Comparison of ENCODE assay signal across 33 cellular contexts in the genomic region with DNA sequence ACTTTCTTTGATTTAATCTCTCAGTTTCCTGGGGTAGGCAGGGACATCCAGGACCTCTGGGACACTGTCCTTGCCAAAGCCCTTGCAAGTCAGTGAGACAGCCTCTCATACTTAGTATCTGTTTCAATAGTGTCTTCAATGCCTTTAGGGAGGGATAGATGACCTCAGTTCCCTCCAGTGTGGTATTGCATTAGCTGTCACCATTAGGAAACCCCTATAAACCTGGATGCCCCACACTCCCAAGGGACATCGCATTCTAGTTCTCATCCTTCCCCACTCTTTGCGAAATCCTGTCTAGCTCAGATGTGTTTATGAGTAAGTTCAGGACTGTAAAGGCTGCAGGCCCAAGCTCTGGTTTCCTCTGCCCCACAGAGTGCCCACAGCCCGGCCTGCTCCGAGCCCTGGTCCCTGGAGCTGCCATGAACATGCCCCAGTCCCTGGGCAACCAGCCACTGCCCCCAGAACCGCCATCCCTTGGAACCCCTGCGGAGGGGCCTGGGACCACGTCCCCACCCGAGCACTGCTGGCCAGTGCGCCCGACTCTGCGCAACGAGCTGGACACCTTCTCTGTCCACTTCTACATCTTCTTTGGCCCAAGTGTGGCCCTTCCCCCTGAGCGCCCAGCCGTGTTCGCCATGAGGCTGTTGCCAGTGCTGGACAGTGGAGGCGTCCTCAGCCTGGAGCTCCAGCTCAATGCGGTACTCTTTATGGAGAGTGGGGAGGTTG. TPM values are rescaled to one million over a fixed set of nuclear protein-coding genes. Genes with fewer than 3 reads are reported as not detected.
DNase-seq lines count a peak whose midpoint lies in the region; ATAC-seq and TF ChIP-seq lines count a peak whose summit lies in the region.
"Had no signal": no experiment of that assay in that cellular context is flagged by ENCODE, and none has a peak within 500 bp of the region (broad histone marks: within the 10 kb centered on the region; RNA-seq: fewer than 3 reads in every experiment).

No MANE protein-coding gene starts in this region.

- peaks cover 34 to 49% (median 36%) of the 10 kb centered on the region in 4 donors for H3K4me1 ChIP-seq in stomach

- H3K9me3 ChIP-seq in stomach: no peaks in the 10 kb centered on the region
- H3K9me3 ChIP-seq: gastrocnemius medialis, right atrium auricular region, tibial artery had no signal

- H3K27ac ChIP-seq in stomach: peak overlapping the region in 1 of 5 donors; percentile 82
- H3K27ac ChIP-seq: brain microvascular endothelial cell, gastrocnemius medialis, hepatocyte, right atrium auricular region, RWPE1, SK-N-MC, tibial artery, VCaP had no signal

- POLR2A ChIA-PET in activated CD8-positive, alpha-beta T cell treated with anti-CD3 and anti-CD28 coated beads for 36 hours (lab: Charles Lee): no interaction called here

- no peak for TF ChIP-seq POLR2A in stomach (IDR thresholded peaks at IDR 0.05)

- CTCF ChIA-PET in activated CD8-positive, alpha-beta T cell treated with anti-CD3 and anti-CD28 coated beads for 36 hours (lab: Charles Lee): interaction anchor here (0.6 to 1.8 kb wide), 3 partner anchors 16 to 104 kb away, joined by 3 to 5 read pairs (median 5); no protein-coding TSS in a partner anchor

- H3K4me3 ChIP-seq in foreskin fibroblast (ENCODE audit: low read depth in 1 of 2, low read length in 2 of 2): no peak overlapping the region
- no peak overlapping the region for H3K4me3 ChIP-seq in stomach
- H3K4me3 ChIP-seq: gastrocnemius medialis, GM23338, hepatocyte, K562, right atrium auricular region, SK-N-MC, tibial artery had no signal

- peaks cover 0 to 16% (median 0%) of the 10 kb centered on the region in 3 donors for H3K27me3 ChIP-seq in stomach
- H3K27me3 ChIP-seq: brain microvascular endothelial cell, gastrocnemius medialis, hepatocyte, right atrium auricular region, tibial artery had no signal

- H3K4me1 Mint-ChIP-seq in stimulated activated memory B cell treated with anti-CD40 and anti-IgM and Interleukin-4, amounts not matched to agents 10 μg/mL and 1 μg/mL and 100 μg/mL, for 72 hours: peaks cover 67% of the 10 kb centered on the region
- H3K4me1 Mint-ChIP-seq in activated CD8-positive, alpha-beta T cell treated with anti-CD3 and anti-CD28 coated beads for 36 hours (ENCODE audit: low read depth): peaks cover 26% of the 10 kb centered on the region

- intact Hi-C loops in activated CD8-positive, alpha-beta T cell treated with anti-CD3 and anti-CD28 coated beads for 36 hours (cut with micrococcal nuclease): no loop called here
- intact Hi-C loops in stomach (cut with DNase I; ENCODE audit: low total_unique reads): no loop called here

- no peak for TF ChIP-seq EP300 in stomach (IDR thresholded peaks at IDR 0.05)

- H3K36me3 ChIP-seq in stomach: peaks cover 0 to 20% (median 11%) of the 10 kb centered on the region in 4 donors
- H3K36me3 ChIP-seq: brain microvascular endothelial cell, right atrium auricular region had no signal

- no peaks in the 10 kb centered on the region for H3K36me3 Mint-ChIP-seq in stimulated activated memory B cell treated with anti-CD40 and anti-IgM and Interleukin-4, amounts not matched to agents 10 μg/mL and 1 μg/mL and 100 μg/mL, for 72 hours
- H3K36me3 Mint-ChIP-seq in activated CD8-positive, alpha-beta T cell treated with anti-CD3 and anti-CD28 coated beads for 36 hours (ENCODE audit: low read depth): no peaks in the 10 kb centered on the region
- H3K36me3 Mint-ChIP-seq: natural killer cell had no signal

- 92 to 95% (median 93%) methylated on average over 9 to 17 of the region's 17 CpGs for WGBS in stomach, 5 donors

- peak; percentile 51 for DNase-seq in GM13976 (ENCODE audit: low spot score)
- peak; percentile 38 for DNase-seq in LHCN-M2 (ENCODE audit: low read depth)
- DNase-seq in foreskin fibroblast: peak; percentile 16 to 55
- no peak for DNase-seq in activated CD8-positive, alpha-beta T cell treated with anti-CD3 and anti-CD28 coated beads for 36 hours
- no peak for DNase-seq in stomach
- no peak for DNase-seq in stimulated activated CD4-positive, alpha-beta T cell treated with anti-CD3 and anti-CD28 coated beads, Interleukin-4, amount 100 ng/mL, for 4 hours
- DNase-seq: activated CD4-positive, alpha-beta T cell treated with anti-CD3 and anti-CD28 coated beads for 48 hours; activated naive CD4-positive, alpha-beta T cell; activated T-cell treated with anti-CD3 and anti-CD28 coated beads, Interleukin-2, amount 50 U/mL, for 48 hours; brain microvascular endothelial cell; DMS53; effector CD8-positive, alpha-beta T cell; gastrocnemius medialis; GDM1; immature natural killer cell; natural killer cell; NCI-H187 treated with DMSO at 0.1 percent for 48 hours; NCI-H69; stimulated activated naive CD8-positive, alpha-beta T cell treated with anti-CD3 and anti-CD28 coated beads, Interleukin-15, amount 100 ng/mL, for 72 hours; T-helper 17 cell; tibial artery had no signal

- H3K27me3 Mint-ChIP-seq in stimulated activated memory B cell treated with anti-CD40 and anti-IgM and Interleukin-4, amounts not matched to agents 10 μg/mL and 1 μg/mL and 100 μg/mL, for 72 hours: no peaks in the 10 kb centered on the region
- H3K27me3 Mint-ChIP-seq in activated CD8-positive, alpha-beta T cell treated with anti-CD3 and anti-CD28 coated beads for 36 hours: no peaks in the 10 kb centered on the region
- H3K27me3 Mint-ChIP-seq: stimulated activated naive CD8-positive, alpha-beta T cell treated with anti-CD3 and anti-CD28 coated beads, Interleukin-15, amount 100 ng/mL, for 72 hours; T-helper 17 cell had no signal

- in situ Hi-C loops in GM13976 (cut with MboI; ENCODE audit: low sequenced_read_pairs, unreplicated experiment): no loop called here

- no peaks in the 10 kb centered on the region for H3K9me3 Mint-ChIP-seq in stimulated activated memory B cell treated with anti-CD40 and anti-IgM and Interleukin-4, amounts not matched to agents 10 μg/mL and 1 μg/mL and 100 μg/mL, for 72 hours
- H3K9me3 Mint-ChIP-seq in activated CD8-positive, alpha-beta T cell treated with anti-CD3 and anti-CD28 coated beads for 36 hours: no peaks in the 10 kb centered on the region
- H3K9me3 Mint-ChIP-seq: GM23338; immature natural killer cell; natural killer cell; stimulated activated naive CD8-positive, alpha-beta T cell treated with anti-CD3 and anti-CD28 coated beads, Interleukin-15, amount 100 ng/mL, for 72 hours had no signal

- H3K4me3 Mint-ChIP-seq in stimulated activated memory B cell treated with anti-CD40 and anti-IgM and Interleukin-4, amounts not matched to agents 10 μg/mL and 1 μg/mL and 100 μg/mL, for 72 hours: peak overlapping the region; percentile 53
- no peak overlapping the region for H3K4me3 Mint-ChIP-seq in activated CD8-positive, alpha-beta T cell treated with anti-CD3 and anti-CD28 coated beads for 36 hours
- H3K4me3 Mint-ChIP-seq: GM23338; immature natural killer cell; natural killer cell; stimulated activated naive CD8-positive, alpha-beta T cell treated with anti-CD3 and anti-CD28 coated beads, Interleukin-15, amount 100 ng/mL, for 72 hours; T-helper 17 cell had no signal

- peak overlapping the region; percentile 56 for H3K27ac Mint-ChIP-seq in stimulated activated memory B cell treated with anti-CD40 and anti-IgM and Interleukin-4, amounts not matched to agents 10 μg/mL and 1 μg/mL and 100 μg/mL, for 72 hours
- no peak overlapping the region for H3K27ac Mint-ChIP-seq in activated CD8-positive, alpha-beta T cell treated with anti-CD3 and anti-CD28 coated beads for 36 hours
- H3K27ac Mint-ChIP-seq: GM23338, immature natural killer cell, natural killer cell had no signal

- peak; percentile 22 for ATAC-seq in stimulated activated memory B cell treated with anti-CD40 and anti-IgM and Interleukin-4, amounts not matched to agents 10 μg/mL and 1 μg/mL and 100 μg/mL, for 72 hours
- ATAC-seq in activated CD8-positive, alpha-beta T cell treated with anti-CD3 and anti-CD28 coated beads for 36 hours: no peak
- ATAC-seq: gastrocnemius medialis, GM23338, K562, left lobe of liver, T-helper 17 cell had no signal

- TF ChIP-seq CTCF in GM13976 (IDR thresholded peaks at IDR 0.05; ENCODE audit: borderline replicate concordance, control extremely low read depth, extremely low read depth, insufficient read depth, missing control alignments) (no peak), foreskin fibroblast (IDR thresholded peaks at IDR 0.05; ENCODE audit: low read depth, low read length) (no peak), stomach (IDR thresholded peaks at IDR 0.05) (no peak)
- TF ChIP-seq CTCF in activated CD8-positive, alpha-beta T cell treated with anti-CD3 and anti-CD28 coated beads for 36 hours (IDR thresholded peaks at IDR 0.05): no peak

RNA-seq across cellular contexts. Expression of gene TMEM8B, which starts 13.2 kb away (rescaled TPM):
- total RNA-seq in LHCN-M2 (2014; rRNA removed): 2.8 and 3.6 TPM in 2 replicates
- 11.5 TPM for polyA plus RNA-seq in LHCN-M2 (2012)
- total RNA-seq in activated CD8-positive, alpha-beta T cell treated with anti-CD3 and anti-CD28 coated beads for 36 hours: 1 to 10 TPM; 3.4 to 4.3 TPM
- 10 to 100 TPM in 3 of 5 donors, 1 to 10 TPM in 2; 4.6 to 81.4 (median 11.6) TPM for total RNA-seq in stomach
- polyA plus RNA-seq in stomach: 1 to 10 TPM; 7.0 to 9.2 (median 7.0) TPM

RNA-seq across cellular contexts. Expression of gene FAM221B, which starts 13.7 kb away (rescaled TPM):
- total RNA-seq in LHCN-M2 (2014; rRNA removed) (not detected in 2 replicates), stomach (not detected)
- not detected for polyA plus RNA-seq in LHCN-M2 (2012)
- not detected for total RNA-seq in activated CD8-positive, alpha-beta T cell treated with anti-CD3 and anti-CD28 coated beads for 36 hours
- under 1 TPM in 1 of 3 donors, not detected in 2; 0.10 TPM for polyA plus RNA-seq in stomach
- total RNA-seq: gastrocnemius medialis, GM23338, hepatocyte, K562, left lobe of liver, natural killer cell, osteocyte, right atrium auricular region, T-helper 17 cell had no signal
- polyA plus RNA-seq: esophagus, hepatocyte, immature natural killer cell had no signal

RNA-seq across cellular contexts. Expression of gene HINT2, which starts 27.3 kb away (rescaled TPM):
- total RNA-seq in LHCN-M2 (2014; rRNA removed) (22.8 and 33.0 TPM in 2 replicates), stomach (10 to 100 TPM in 4 of 5 donors, 1 to 10 TPM in 1; 8.4 to 22.7 (median 17.9) TPM)
- polyA plus RNA-seq in LHCN-M2 (2012): 62.0 TPM
- 10 to 100 TPM; 53.4 to 62.7 TPM for total RNA-seq in activated CD8-positive, alpha-beta T cell treated with anti-CD3 and anti-CD28 coated beads for 36 hours
- polyA plus RNA-seq in stomach: 100 to 1,000 TPM in 2 of 3 donors, 10 to 100 TPM in 1; 98.1 to 131 (median 118) TPM

RNA-seq across cellular contexts. Expression of gene OR13J1, which starts 28.0 kb away (rescaled TPM):
- total RNA-seq in LHCN-M2 (2014; rRNA removed): not detected in 2 replicates
- polyA plus RNA-seq in LHCN-M2 (2012): not detected
- total RNA-seq in activated CD8-positive, alpha-beta T cell treated with anti-CD3 and anti-CD28 coated beads for 36 hours: not detected
- not detected for total RNA-seq in stomach
- polyA plus RNA-seq in stomach: not detected
- total RNA-seq: gastrocnemius medialis, GM23338, hepatocyte, HT-29, K562, left lobe of liver, natural killer cell, osteocyte, right atrium auricular region, T-helper 17 cell had no signal
- polyA plus RNA-seq: esophagus, hepatocyte, immature natural killer cell, K562 had no signal

RNA-seq across cellular contexts. Expression of gene SPAG8, which starts 30.1 kb away (rescaled TPM):
- total RNA-seq in LHCN-M2 (2014; rRNA removed) (0.98 and 1.4 TPM in 2 replicates), stomach (1 to 10 TPM in 2 of 5 donors, not detected in 3; 1.7 to 2.7 TPM)
- polyA plus RNA-seq in LHCN-M2 (2012): 0.60 TPM
- 1 to 10 TPM in 1 of 2 experiments, under 1 TPM in 1; 0.63 to 1.1 TPM for total RNA-seq in activated CD8-positive, alpha-beta T cell treated with anti-CD3 and anti-CD28 coated beads for 36 hours
- 1 to 10 TPM in 1 of 3 donors, under 1 TPM in 2; 0.19 to 4.1 (median 0.98) TPM for polyA plus RNA-seq in stomach

Comparison
In these comparisons a context has a peak if more than half of its experiments do, and no peak if none do; other contexts are left out.
1. DNase-seq: peak in GM13976 (single experiment), LHCN-M2 (single experiment) and foreskin fibroblast (2 of 2); none in activated CD8-positive, alpha-beta T cell treated with anti-CD3 and anti-CD28 coated beads for 36 hours (single experiment), stomach (single experiment) and stimulated activated CD4-positive, alpha-beta T cell treated with anti-CD3 and anti-CD28 coated beads, Interleukin-4, amount 100 ng/mL, for 4 hours (0 of 2).